8 cellular contexts compared by ENCODE assay signal in the genomic region with DNA sequence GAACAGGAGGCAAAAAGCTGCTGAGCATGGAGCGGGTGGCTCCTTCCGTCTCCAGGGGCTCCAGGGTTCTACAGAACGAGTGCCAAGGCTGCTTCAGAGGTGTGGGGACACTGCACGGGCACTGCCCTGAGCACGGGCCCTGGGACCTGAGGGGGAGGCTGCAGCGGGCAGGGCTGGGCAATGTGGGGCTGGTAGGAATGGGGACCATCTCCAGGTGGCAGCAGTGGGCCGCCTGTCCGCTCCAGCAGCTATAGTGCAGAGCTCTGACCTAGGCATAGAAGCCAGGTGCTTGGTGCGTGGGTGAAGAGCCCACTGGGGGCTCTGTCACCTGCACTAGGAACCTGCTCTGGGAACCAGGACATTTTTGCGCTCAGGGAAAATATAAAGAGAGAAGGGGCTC. TPM values are rescaled to one million over a fixed set of nuclear protein-coding genes. Genes with fewer than 3 reads are reported as not detected.
DNase-seq lines count a peak whose midpoint lies in the region; ATAC-seq, FAIRE-seq and TF ChIP-seq lines count a peak whose summit lies in the region.

No MANE protein-coding gene starts in this region.

- H4K20me1 ChIP-seq in PC-3 (ENCODE audit: low read length) = peaks cover 7% of the 10 kb centered on the region; the same call in 1 of the 2 replicates

- TF ChIP-seq CTCF in AG09319 (IDR thresholded peaks at IDR 0.05; ENCODE audit: low read depth, low read length) = peak; percentile 16
- TF ChIP-seq CTCF in PC-3 (conservative IDR thresholded peaks at IDR 0.05; ENCODE audit: low read depth, low read length) = peak; percentile 56
- peak; percentile 36 for TF ChIP-seq CTCF in epithelial cell of esophagus (IDR thresholded peaks at IDR 0.05; ENCODE audit: insufficient read depth, low read depth, low read length, missing control alignments)

- H3K27me3 ChIP-seq in PC-3 (ENCODE audit: low read length) = no peaks in the 10 kb centered on the region

- peaks cover 99% of the 10 kb centered on the region for H3K36me3 Mint-ChIP-seq in stimulated activated effector memory CD8-positive, alpha-beta T cell treated with anti-CD3 and anti-CD28 coated beads, Interleukin-12 subunit alpha, Interleukin-12 subunit beta, amount 100 ng/mL, for 72 hours

- DNase-seq in AG09319 (ENCODE audit: extremely low read depth, low read depth) (no peak), PC-3 (peak; percentile 20), epithelial cell of esophagus (ENCODE audit: low read depth) (no peak), urothelium cell line (ENCODE audit: low spot score) (no peak), NCI-H2029 (lab: John Stamatoyannopoulos, UW) (no peak)
- no peak for DNase-seq in stimulated activated effector memory CD8-positive, alpha-beta T cell treated with anti-CD3 and anti-CD28 coated beads, Interleukin-12 subunit alpha, Interleukin-12 subunit beta, amount 100 ng/mL, for 72 hours (ENCODE audit: low spot score in 2 of 2)

- H3K4me1 ChIP-seq in PC-3 (ENCODE audit: insufficient read depth, low read length) = no peaks in the 10 kb centered on the region

- BruUV-seq in PC-3 (replicated peaks; lab: Mats Ljungman, UMichigan) = no TSS peak

- H3K9me3 Mint-ChIP-seq in stimulated activated effector memory CD8-positive, alpha-beta T cell treated with anti-CD3 and anti-CD28 coated beads, Interleukin-12 subunit alpha, Interleukin-12 subunit beta, amount 100 ng/mL, for 72 hours = no peaks in the 10 kb centered on the region

- H3K4me3 ChIP-seq in PC-3 (ENCODE audit: low read length) (no peak overlapping the region), epithelial cell of esophagus (ENCODE audit: low read length) (no peak overlapping the region)

- no peaks in the 10 kb centered on the region for H3F3A ChIP-seq in PC-3 (ENCODE audit: low read length, unreplicated experiment)

- peaks cover 15% of the 10 kb centered on the region; the same call in 1 of the 2 replicates for H3K36me3 ChIP-seq in PC-3 (ENCODE audit: low read depth, low read length)

- no peak overlapping the region for H3K27ac ChIP-seq in PC-3 (ENCODE audit: low read length)

- intact Hi-C loops in PC-3 (cut with micrococcal nuclease) = loop anchor here (1.0 kb wide), 1 partner anchor 40 kb away; no protein-coding TSS in a partner anchor

- H2AFZ ChIP-seq in PC-3 (ENCODE audit: low read length) = no peak overlapping the region

- H3K9me2 ChIP-seq in PC-3 (replicated peaks; ENCODE audit: low read length) = no peaks in the 10 kb centered on the region

- H3K9ac ChIP-seq in PC-3 (ENCODE audit: low read length) = no peak overlapping the region

- H3K9me3 ChIP-seq in PC-3 (ENCODE audit: low read length) = no peaks in the 10 kb centered on the region

- H3K4me3 Mint-ChIP-seq in stimulated activated effector memory CD8-positive, alpha-beta T cell treated with anti-CD3 and anti-CD28 coated beads, Interleukin-12 subunit alpha, Interleukin-12 subunit beta, amount 100 ng/mL, for 72 hours = no peak overlapping the region

- FAIRE-seq in urothelium cell line (lab: Jason Lieb, UNC) = no peak

- peaks cover 43% of the 10 kb centered on the region for H3K4me1 Mint-ChIP-seq in stimulated activated effector memory CD8-positive, alpha-beta T cell treated with anti-CD3 and anti-CD28 coated beads, Interleukin-12 subunit alpha, Interleukin-12 subunit beta, amount 100 ng/mL, for 72 hours

- POLR2A ChIA-PET in PC-3 (lab: Charles Lee; ENCODE audit: unreplicated experiment) = no interaction called here

- CTCF ChIA-PET in PC-3 (lab: Charles Lee) = interaction anchor here (1.4 kb wide), 1 partner anchor 41 kb away, joined by 15 read pairs; no protein-coding TSS in a partner anchor

- peak overlapping the region; percentile 99 for H3K27ac Mint-ChIP-seq in stimulated activated effector memory CD8-positive, alpha-beta T cell treated with anti-CD3 and anti-CD28 coated beads, Interleukin-12 subunit alpha, Interleukin-12 subunit beta, amount 100 ng/mL, for 72 hours

- peaks cover 28% of the 10 kb centered on the region for H3K79me2 ChIP-seq in PC-3 (ENCODE audit: low read length)

- no peak overlapping the region for H3K4me2 ChIP-seq in PC-3 (ENCODE audit: low read length)

- ATAC-seq in GM18868 (IDR thresholded peaks at IDR 0.05; ENCODE audit: unreplicated experiment) (peak; percentile 71), PC-3 (peak; percentile 65), GM21423 (IDR thresholded peaks at IDR 0.05; ENCODE audit: unreplicated experiment) (no peak)
- peak; percentile 57 for ATAC-seq in stimulated activated effector memory CD8-positive, alpha-beta T cell treated with anti-CD3 and anti-CD28 coated beads, Interleukin-12 subunit alpha, Interleukin-12 subunit beta, amount 100 ng/mL, for 72 hours

RNA-seq across cellular contexts. Expression of a gene that starts 22.3 kb away (rescaled TPM):
- total RNA-seq in PC-3 (2014; rRNA removed) = 44.2 and 59.6 TPM in 2 replicates

RNA-seq across cellular contexts. Expression of a gene that starts 24.4 kb away (rescaled TPM):
- total RNA-seq in PC-3 (2014; rRNA removed) = 21.4 and 22.3 TPM in 2 replicates

RNA-seq across cellular contexts. Expression of a gene that starts 38.8 kb away (rescaled TPM):
- total RNA-seq in PC-3 (2014; rRNA removed) = 6.7 and 9.3 TPM in 2 replicates
